20 cellular contexts compared by ENCODE assay signal in genomic region chr1:241411776-241412338, GRCh38. TPM values are rescaled to one million over a fixed set of nuclear protein-coding genes. Genes with fewer than 3 reads are reported as not detected.
DNase-seq lines count a peak whose midpoint lies in the region; ATAC-seq and TF ChIP-seq lines count a peak whose summit lies in the region.
"Had no signal": no experiment of that assay in that cellular context is flagged by ENCODE, and none has a peak within 500 bp of the region (broad histone marks: within the 10 kb centered on the region; RNA-seq: fewer than 3 reads in every experiment).

No MANE protein-coding gene starts in this region.

- TF ChIP-seq RAD21 in SK-N-SH (IDR thresholded peaks at IDR 0.05; ENCODE audit: low read length), result no peak

- H3K36me3 ChIP-seq in SK-N-SH (replicated peaks in 1 of 2; ENCODE audit: control insufficient read depth in 1 of 2, insufficient read depth in 2 of 2, low read length in 1 of 2) (no peaks in the 10 kb centered on the region), BE2C (no peaks in the 10 kb centered on the region), transverse colon (no peaks in the 10 kb centered on the region)
- H3K36me3 ChIP-seq: HAP-1, MG63 had no signal

- POLR2A ChIA-PET in SK-N-SH (lab: Yijun Ruan, JAX), result no interaction called here

- TF ChIP-seq EP300 in SK-N-SH (IDR thresholded peaks at IDR 0.05; ENCODE audit: borderline replicate concordance in 1 of 2, low read depth in 1 of 2, low read length in 1 of 2) (no peak), transverse colon (IDR thresholded peaks at IDR 0.05; ENCODE audit: low read depth) (no peak)

- H3K27ac ChIP-seq in SK-N-SH (ENCODE audit: low read depth in 2 of 2, low read length in 1 of 2), result no peak overlapping the region
- no peak overlapping the region for H3K27ac ChIP-seq in transverse colon
- H3K27ac ChIP-seq: KMS-11 had no signal

- CTCF ChIA-PET in SK-N-SH (lab: Yijun Ruan, JAX), result interaction anchor here (3.0 kb wide), 1 partner anchor 524 kb away, joined by 9 read pairs; no protein-coding TSS in a partner anchor

- TF ChIP-seq CTCF in SK-N-SH (IDR thresholded peaks at IDR 0.05), result no peak
- no peak for TF ChIP-seq CTCF in BE2C (IDR thresholded peaks at IDR 0.05; ENCODE audit: low read depth, low read length)
- no peak for TF ChIP-seq CTCF in transverse colon (IDR thresholded peaks at IDR 0.05)

- H3K4me2 ChIP-seq in SK-N-SH, result no peak overlapping the region
- H3K4me2 ChIP-seq: KMS-11 had no signal

- 46% methylated on average over 6 of the region's 6 CpGs for WGBS in SK-N-SH (ENCODE audit: low lambda C conversion rate)
- WGBS in transverse colon (ENCODE audit: low coverage in 1 of 2), 2 donors, result 58 to 72% methylated on average over 5 to 6 of the region's 6 CpGs

- no peak for TF ChIP-seq POLR2A in transverse colon (IDR thresholded peaks at IDR 0.05)

- H3K9ac ChIP-seq in SK-N-SH, result no peak overlapping the region
- H3K9ac ChIP-seq: KMS-11 had no signal

- H3K79me2 ChIP-seq in SK-N-SH (ENCODE audit: insufficient read depth), result no peaks in the 10 kb centered on the region

- H3K9me3 ChIP-seq in SK-N-SH, result no peaks in the 10 kb centered on the region
- H3K9me3 ChIP-seq in BE2C, result no peaks in the 10 kb centered on the region
- H3K9me3 ChIP-seq in transverse colon, result no peaks in the 10 kb centered on the region
- H3K9me3 ChIP-seq: HAP-1, MG63 had no signal

- no peak overlapping the region for H2AFZ ChIP-seq in SK-N-SH (ENCODE audit: low read depth)

- no peak for DNase-seq in SK-N-SH
- peak; percentile 72 for DNase-seq in M059J (ENCODE audit: low read depth)
- DNase-seq in dedifferentiated amniotic fluid mesenchymal stem cell (ENCODE audit: extremely low spot score), result peak; percentile 52
- no peak for DNase-seq in BE2C
- no peak for DNase-seq in transverse colon
- DNase-seq: 8988T; AML-193; Calu3; CD4-positive, alpha-beta T cell; MG63; NCI-H1105; NCI-H187; NCI-H446; Right ventricle myocardium superior had no signal

- intact Hi-C loops in transverse colon (cut with DNase I; ENCODE audit: low total_unique reads), result no loop called here

- H3K4me3 ChIP-seq in SK-N-SH (ENCODE audit: low read depth in 2 of 2, low read length in 1 of 2) (no peak overlapping the region), BE2C (ENCODE audit: low read depth, low read length) (no peak overlapping the region), transverse colon (no peak overlapping the region)
- H3K4me3 ChIP-seq: HAP-1, MG63 had no signal

- no peaks in the 10 kb centered on the region for H3F3A ChIP-seq in SK-N-SH (replicated peaks; ENCODE audit: insufficient read depth)

- H3K9me2 ChIP-seq in SK-N-SH, result no peaks in the 10 kb centered on the region

- in situ Hi-C loops in transverse colon (cut with MboI; ENCODE audit: low pct_ligation_motif_present in 1 of 4, low pct_unique_long_range_greater_than_20kb in 1 of 4, low sequenced_read_pairs in 3 of 4), result no loop called here

- H3K27me3 ChIP-seq in SK-N-SH (ENCODE audit: insufficient read depth) (no peaks in the 10 kb centered on the region), BE2C (no peaks in the 10 kb centered on the region), transverse colon (no peaks in the 10 kb centered on the region)
- H3K27me3 ChIP-seq: MG63 had no signal

- H4K20me1 ChIP-seq in SK-N-SH (ENCODE audit: insufficient read depth), result no peaks in the 10 kb centered on the region

- ATAC-seq in SK-N-SH treated with all-trans-retinoic acid at 6 μM for 48 hours, result no peak
- ATAC-seq in GM19397 (IDR thresholded peaks at IDR 0.05; ENCODE audit: unreplicated experiment), result no peak
- ATAC-seq in GM19467 (IDR thresholded peaks at IDR 0.05; ENCODE audit: unreplicated experiment), result no peak
- ATAC-seq: Panc1 had no signal

- H3K4me1 ChIP-seq in SK-N-SH (ENCODE audit: control insufficient read depth in 1 of 2, insufficient read depth in 2 of 2, low read depth in 1 of 2, low read length in 1 of 2), result peaks cover 0 to 2% of the 10 kb centered on the region in 2 experiments; a peak in 1 of 4 replicates
- H3K4me1 ChIP-seq in BE2C, result no peaks in the 10 kb centered on the region
- no peaks in the 10 kb centered on the region for H3K4me1 ChIP-seq in transverse colon
- H3K4me1 ChIP-seq: HAP-1 had no signal

TF ChIP-seq in SK-N-SH, 30 proteins besides CTCF, POLR2A, EP300 and RAD21:
- TF ChIP-seq GABPA (IDR thresholded peaks at IDR 0.05; ENCODE audit: low read depth), result no peak
- TF ChIP-seq TCF12 (IDR thresholded peaks at IDR 0.05), result peak; percentile 17; the same call in 1 of the 2 replicates
- TF ChIP-seq NRF1 (IDR thresholded peaks at IDR 0.05; ENCODE audit: low read depth, low read length), result no peak
- no peak for TF ChIP-seq SIN3A (IDR thresholded peaks at IDR 0.05; ENCODE audit: borderline replicate concordance, low read depth, low read length)
- no peak for TF ChIP-seq SMC3 (IDR thresholded peaks at IDR 0.05; ENCODE audit: low read depth, low read length)
- TF ChIP-seq, protein P1, sequence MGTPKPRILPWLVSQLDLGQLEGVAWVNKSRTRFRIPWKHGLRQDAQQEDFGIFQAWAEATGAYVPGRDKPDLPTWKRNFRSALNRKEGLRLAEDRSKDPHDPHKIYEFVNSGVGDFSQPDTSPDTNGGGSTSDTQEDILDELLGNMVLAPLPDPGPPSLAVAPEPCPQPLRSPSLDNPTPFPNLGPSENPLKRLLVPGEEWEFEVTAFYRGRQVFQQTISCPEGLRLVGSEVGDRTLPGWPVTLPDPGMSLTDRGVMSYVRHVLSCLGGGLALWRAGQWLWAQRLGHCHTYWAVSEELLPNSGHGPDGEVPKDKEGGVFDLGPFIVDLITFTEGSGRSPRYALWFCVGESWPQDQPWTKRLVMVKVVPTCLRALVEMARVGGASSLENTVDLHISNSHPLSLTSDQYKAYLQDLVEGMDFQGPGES (IDR thresholded peaks at IDR 0.05; ENCODE audit: low read depth, low read length), result no peak

TF ChIP-seq in SK-N-SH treated with all-trans-retinoic acid at 6 μM for 48 hours, 23 proteins besides CTCF, POLR2A, EP300 and RAD21 (continues in another document):
- TF ChIP-seq RARB (CRISPR knock-in tag; IDR thresholded peaks at IDR 0.05) (no peak), PATZ1 (CRISPR knock-in tag; IDR thresholded peaks at IDR 0.05; ENCODE audit: borderline replicate concordance) (no peak), OSR1 (CRISPR knock-in tag; IDR thresholded peaks at IDR 0.05) (no peak), TOX (CRISPR knock-in tag; IDR thresholded peaks at IDR 0.05; ENCODE audit: borderline replicate concordance) (no peak), GLIS3 (CRISPR knock-in tag; IDR thresholded peaks at IDR 0.05) (no peak), CSRNP3 (CRISPR knock-in tag; IDR thresholded peaks at IDR 0.05) (no peak), BACH2 (CRISPR knock-in tag; IDR thresholded peaks at IDR 0.05; ENCODE audit: borderline replicate concordance) (no peak), ZNF70 (CRISPR knock-in tag; IDR thresholded peaks at IDR 0.05) (no peak), ZNF565 (CRISPR knock-in tag; conservative IDR thresholded peaks at IDR 0.05; ENCODE audit: low read depth) (no peak), ZC3H10 (CRISPR knock-in tag; IDR thresholded peaks at IDR 0.05) (no peak), PPARA (CRISPR knock-in tag; IDR thresholded peaks at IDR 0.05; ENCODE audit: borderline replicate concordance) (no peak), ISL1 (CRISPR knock-in tag; IDR thresholded peaks at IDR 0.05) (no peak), SNAI2 (CRISPR knock-in tag; IDR thresholded peaks at IDR 0.05) (no peak), CSDC2 (CRISPR knock-in tag; IDR thresholded peaks at IDR 0.05) (no peak)
- TF ChIP-seq, protein P2, sequence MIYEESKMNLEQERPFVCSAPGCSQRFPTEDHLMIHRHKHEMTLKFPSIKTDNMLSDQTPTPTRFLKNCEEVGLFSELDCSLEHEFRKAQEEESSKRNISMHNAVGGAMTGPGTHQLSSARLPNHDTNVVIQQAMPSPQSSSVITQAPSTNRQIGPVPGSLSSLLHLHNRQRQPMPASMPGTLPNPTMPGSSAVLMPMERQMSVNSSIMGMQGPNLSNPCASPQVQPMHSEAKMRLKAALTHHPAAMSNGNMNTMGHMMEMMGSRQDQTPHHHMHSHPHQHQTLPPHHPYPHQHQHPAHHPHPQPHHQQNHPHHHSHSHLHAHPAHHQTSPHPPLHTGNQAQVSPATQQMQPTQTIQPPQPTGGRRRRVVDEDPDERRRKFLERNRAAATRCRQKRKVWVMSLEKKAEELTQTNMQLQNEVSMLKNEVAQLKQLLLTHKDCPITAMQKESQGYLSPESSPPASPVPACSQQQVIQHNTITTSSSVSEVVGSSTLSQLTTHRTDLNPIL (CRISPR knock-in tag; IDR thresholded peaks at IDR 0.05; ENCODE audit: low read depth), result no peak

RNA-seq across cellular contexts. Expression of gene RGS7, which starts 54.9 kb away (rescaled TPM):
- polyA plus RNA-seq in SK-N-SH (2012; rRNA removed), result 0.36 and 0.60 TPM in 2 replicates
- polyA plus RNA-seq in SK-N-SH (2012; cell fraction: cytosol; rRNA removed), result 0.69 and 0.95 TPM in 2 replicates
- polyA plus RNA-seq in SK-N-SH (2012; cell fraction: nucleus; rRNA removed), result 0.16 and 0.21 TPM in 2 replicates
- total RNA-seq in M059J (2014; rRNA removed; shearing (Covaris generic)), result 4.5 and 7.4 TPM in 2 replicates
- polyA plus RNA-seq in BE2C (2012; ENCODE audit: insufficient read depth, insufficient read length, low read depth), result not detected
- 1 to 10 TPM in 2 of 4 donors, not detected in 2; 1.5 to 2.0 TPM for total RNA-seq in transverse colon
- total RNA-seq: CD4-positive, alpha-beta T cell; Right ventricle myocardium superior had no signal

Comparison
In these comparisons a context has a peak if more than half of its experiments do, and no peak if none do; other contexts are left out.
1. DNase-seq: peak in M059J (single experiment) and dedifferentiated amniotic fluid mesenchymal stem cell (single experiment); none in SK-N-SH (single experiment), BE2C (single experiment) and transverse colon (single experiment).